1 cellular context compared by ENCODE assay signal in the genomic region with DNA sequence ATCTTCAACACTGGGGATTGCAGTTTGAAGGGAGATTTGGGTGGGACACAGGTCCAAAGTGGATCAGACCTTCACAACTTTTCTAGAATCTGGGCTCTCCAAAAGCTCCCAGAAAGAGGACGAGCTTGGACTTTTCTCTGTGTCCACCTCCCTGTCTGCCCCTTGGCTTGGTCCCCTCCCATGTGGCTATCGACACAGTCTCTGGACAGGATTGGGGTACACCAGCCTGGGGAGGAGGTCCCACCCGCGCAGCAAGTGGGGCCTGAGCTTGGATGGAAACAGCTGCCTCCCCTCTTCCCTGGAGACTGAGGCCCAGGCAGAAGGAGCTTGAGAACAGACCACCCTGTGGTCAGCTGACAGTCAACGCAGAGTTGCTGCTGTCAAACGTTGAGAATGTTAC.
TF ChIP-seq lines count a peak whose summit lies in the region.

No MANE protein-coding gene starts in this region.

TF ChIP-seq in SK-N-SH treated with all-trans-retinoic acid at 6 μM for 48 hours, 23 proteins besides CTCF, POLR2A, EP300 and RAD21 (continued from another document):
- TF ChIP-seq, protein P1, sequence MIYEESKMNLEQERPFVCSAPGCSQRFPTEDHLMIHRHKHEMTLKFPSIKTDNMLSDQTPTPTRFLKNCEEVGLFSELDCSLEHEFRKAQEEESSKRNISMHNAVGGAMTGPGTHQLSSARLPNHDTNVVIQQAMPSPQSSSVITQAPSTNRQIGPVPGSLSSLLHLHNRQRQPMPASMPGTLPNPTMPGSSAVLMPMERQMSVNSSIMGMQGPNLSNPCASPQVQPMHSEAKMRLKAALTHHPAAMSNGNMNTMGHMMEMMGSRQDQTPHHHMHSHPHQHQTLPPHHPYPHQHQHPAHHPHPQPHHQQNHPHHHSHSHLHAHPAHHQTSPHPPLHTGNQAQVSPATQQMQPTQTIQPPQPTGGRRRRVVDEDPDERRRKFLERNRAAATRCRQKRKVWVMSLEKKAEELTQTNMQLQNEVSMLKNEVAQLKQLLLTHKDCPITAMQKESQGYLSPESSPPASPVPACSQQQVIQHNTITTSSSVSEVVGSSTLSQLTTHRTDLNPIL (CRISPR knock-in tag; IDR thresholded peaks at IDR 0.05; ENCODE audit: low read depth), result no peak
- TF ChIP-seq, protein P2, sequence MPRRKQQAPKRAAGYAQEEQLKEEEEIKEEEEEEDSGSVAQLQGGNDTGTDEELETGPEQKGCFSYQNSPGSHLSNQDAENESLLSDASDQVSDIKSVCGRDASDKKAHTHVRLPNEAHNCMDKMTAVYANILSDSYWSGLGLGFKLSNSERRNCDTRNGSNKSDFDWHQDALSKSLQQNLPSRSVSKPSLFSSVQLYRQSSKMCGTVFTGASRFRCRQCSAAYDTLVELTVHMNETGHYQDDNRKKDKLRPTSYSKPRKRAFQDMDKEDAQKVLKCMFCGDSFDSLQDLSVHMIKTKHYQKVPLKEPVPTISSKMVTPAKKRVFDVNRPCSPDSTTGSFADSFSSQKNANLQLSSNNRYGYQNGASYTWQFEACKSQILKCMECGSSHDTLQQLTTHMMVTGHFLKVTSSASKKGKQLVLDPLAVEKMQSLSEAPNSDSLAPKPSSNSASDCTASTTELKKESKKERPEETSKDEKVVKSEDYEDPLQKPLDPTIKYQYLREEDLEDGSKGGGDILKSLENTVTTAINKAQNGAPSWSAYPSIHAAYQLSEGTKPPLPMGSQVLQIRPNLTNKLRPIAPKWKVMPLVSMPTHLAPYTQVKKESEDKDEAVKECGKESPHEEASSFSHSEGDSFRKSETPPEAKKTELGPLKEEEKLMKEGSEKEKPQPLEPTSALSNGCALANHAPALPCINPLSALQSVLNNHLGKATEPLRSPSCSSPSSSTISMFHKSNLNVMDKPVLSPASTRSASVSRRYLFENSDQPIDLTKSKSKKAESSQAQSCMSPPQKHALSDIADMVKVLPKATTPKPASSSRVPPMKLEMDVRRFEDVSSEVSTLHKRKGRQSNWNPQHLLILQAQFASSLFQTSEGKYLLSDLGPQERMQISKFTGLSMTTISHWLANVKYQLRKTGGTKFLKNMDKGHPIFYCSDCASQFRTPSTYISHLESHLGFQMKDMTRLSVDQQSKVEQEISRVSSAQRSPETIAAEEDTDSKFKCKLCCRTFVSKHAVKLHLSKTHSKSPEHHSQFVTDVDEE (CRISPR knock-in tag; IDR thresholded peaks at IDR 0.05), result no peak
- no peak for TF ChIP-seq ZFP3 (CRISPR knock-in tag; IDR thresholded peaks at IDR 0.05)
- TF ChIP-seq ZNF70 (CRISPR knock-in tag; IDR thresholded peaks at IDR 0.05), result no peak
- TF ChIP-seq, protein P3, sequence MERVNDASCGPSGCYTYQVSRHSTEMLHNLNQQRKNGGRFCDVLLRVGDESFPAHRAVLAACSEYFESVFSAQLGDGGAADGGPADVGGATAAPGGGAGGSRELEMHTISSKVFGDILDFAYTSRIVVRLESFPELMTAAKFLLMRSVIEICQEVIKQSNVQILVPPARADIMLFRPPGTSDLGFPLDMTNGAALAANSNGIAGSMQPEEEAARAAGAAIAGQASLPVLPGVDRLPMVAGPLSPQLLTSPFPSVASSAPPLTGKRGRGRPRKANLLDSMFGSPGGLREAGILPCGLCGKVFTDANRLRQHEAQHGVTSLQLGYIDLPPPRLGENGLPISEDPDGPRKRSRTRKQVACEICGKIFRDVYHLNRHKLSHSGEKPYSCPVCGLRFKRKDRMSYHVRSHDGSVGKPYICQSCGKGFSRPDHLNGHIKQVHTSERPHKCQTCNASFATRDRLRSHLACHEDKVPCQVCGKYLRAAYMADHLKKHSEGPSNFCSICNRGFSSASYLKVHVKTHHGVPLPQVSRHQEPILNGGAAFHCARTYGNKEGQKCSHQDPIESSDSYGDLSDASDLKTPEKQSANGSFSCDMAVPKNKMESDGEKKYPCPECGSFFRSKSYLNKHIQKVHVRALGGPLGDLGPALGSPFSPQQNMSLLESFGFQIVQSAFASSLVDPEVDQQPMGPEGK (CRISPR knock-in tag; IDR thresholded peaks at IDR 0.05; ENCODE audit: borderline replicate concordance), result no peak
- no peak for TF ChIP-seq CSDC2 (CRISPR knock-in tag; IDR thresholded peaks at IDR 0.05)
- TF ChIP-seq ESRRG (CRISPR knock-in tag; IDR thresholded peaks at IDR 0.05), result no peak
